1 cellular context compared by ENCODE assay signal in the genomic region with DNA sequence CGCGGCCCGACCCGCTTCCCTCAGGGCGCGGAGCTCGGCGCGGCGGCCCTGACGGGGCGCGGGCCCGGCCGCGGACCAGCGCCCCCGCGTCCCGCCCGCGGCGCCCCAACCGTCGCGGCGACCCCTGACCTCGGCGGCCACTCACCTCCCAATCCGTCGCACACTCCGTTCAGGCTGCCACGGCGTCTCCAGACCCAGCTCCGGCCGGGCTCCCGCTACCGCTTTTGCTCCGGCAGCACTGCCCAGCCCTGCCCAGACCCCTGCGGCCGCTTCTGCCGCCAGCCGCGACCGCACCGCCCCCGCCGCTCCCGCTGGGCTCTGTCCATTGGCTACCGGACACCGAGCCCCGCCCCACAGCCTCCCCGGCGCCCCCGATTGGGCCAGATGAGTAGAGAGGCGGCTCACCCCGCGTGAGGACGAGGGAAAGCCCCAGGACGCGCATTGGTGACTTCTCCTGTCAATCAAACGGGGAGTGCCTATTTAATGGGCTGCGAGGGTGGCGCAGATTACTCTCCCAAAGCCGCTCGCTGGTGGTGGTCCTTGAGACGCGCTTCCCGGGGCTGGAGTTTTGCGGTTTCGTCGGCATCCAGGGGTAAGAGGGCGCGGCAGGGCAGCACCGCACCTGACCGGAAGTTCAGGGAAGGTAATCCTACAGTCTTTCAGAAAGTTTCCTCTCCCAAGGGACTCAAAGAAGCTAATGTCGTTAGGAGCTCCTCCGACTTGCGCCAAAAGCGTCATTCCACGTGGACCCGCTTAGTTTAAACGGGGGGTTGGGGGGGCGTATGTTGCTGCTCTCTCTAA.
TF ChIP-seq lines count a peak whose summit lies in the region.

A gene with protein sequence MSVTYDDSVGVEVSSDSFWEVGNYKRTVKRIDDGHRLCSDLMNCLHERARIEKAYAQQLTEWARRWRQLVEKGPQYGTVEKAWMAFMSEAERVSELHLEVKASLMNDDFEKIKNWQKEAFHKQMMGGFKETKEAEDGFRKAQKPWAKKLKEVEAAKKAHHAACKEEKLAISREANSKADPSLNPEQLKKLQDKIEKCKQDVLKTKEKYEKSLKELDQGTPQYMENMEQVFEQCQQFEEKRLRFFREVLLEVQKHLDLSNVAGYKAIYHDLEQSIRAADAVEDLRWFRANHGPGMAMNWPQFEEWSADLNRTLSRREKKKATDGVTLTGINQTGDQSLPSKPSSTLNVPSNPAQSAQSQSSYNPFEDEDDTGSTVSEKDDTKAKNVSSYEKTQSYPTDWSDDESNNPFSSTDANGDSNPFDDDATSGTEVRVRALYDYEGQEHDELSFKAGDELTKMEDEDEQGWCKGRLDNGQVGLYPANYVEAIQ (minus strand): TSS at position 274 of the 801 bp plus-strand sequence. CDS start 103,069 bp downstream, outside the sequence.

TF ChIP-seq in GM12878, 131 proteins besides CTCF, POLR2A, EP300 and RAD21 (continued from another document and continues in another):
- TF ChIP-seq, protein P1, sequence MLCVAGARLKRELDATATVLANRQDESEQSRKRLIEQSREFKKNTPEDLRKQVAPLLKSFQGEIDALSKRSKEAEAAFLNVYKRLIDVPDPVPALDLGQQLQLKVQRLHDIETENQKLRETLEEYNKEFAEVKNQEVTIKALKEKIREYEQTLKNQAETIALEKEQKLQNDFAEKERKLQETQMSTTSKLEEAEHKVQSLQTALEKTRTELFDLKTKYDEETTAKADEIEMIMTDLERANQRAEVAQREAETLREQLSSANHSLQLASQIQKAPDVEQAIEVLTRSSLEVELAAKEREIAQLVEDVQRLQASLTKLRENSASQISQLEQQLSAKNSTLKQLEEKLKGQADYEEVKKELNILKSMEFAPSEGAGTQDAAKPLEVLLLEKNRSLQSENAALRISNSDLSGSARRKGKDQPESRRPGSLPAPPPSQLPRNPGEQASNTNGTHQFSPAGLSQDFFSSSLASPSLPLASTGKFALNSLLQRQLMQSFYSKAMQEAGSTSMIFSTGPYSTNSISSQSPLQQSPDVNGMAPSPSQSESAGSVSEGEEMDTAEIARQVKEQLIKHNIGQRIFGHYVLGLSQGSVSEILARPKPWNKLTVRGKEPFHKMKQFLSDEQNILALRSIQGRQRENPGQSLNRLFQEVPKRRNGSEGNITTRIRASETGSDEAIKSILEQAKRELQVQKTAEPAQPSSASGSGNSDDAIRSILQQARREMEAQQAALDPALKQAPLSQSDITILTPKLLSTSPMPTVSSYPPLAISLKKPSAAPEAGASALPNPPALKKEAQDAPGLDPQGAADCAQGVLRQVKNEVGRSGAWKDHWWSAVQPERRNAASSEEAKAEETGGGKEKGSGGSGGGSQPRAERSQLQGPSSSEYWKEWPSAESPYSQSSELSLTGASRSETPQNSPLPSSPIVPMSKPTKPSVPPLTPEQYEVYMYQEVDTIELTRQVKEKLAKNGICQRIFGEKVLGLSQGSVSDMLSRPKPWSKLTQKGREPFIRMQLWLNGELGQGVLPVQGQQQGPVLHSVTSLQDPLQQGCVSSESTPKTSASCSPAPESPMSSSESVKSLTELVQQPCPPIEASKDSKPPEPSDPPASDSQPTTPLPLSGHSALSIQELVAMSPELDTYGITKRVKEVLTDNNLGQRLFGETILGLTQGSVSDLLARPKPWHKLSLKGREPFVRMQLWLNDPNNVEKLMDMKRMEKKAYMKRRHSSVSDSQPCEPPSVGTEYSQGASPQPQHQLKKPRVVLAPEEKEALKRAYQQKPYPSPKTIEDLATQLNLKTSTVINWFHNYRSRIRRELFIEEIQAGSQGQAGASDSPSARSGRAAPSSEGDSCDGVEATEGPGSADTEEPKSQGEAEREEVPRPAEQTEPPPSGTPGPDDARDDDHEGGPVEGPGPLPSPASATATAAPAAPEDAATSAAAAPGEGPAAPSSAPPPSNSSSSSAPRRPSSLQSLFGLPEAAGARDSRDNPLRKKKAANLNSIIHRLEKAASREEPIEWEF (IDR thresholded peaks at IDR 0.05; ENCODE audit: insufficient replicate concordance, low read depth, low read length), result no peak
- TF ChIP-seq, protein P2, sequence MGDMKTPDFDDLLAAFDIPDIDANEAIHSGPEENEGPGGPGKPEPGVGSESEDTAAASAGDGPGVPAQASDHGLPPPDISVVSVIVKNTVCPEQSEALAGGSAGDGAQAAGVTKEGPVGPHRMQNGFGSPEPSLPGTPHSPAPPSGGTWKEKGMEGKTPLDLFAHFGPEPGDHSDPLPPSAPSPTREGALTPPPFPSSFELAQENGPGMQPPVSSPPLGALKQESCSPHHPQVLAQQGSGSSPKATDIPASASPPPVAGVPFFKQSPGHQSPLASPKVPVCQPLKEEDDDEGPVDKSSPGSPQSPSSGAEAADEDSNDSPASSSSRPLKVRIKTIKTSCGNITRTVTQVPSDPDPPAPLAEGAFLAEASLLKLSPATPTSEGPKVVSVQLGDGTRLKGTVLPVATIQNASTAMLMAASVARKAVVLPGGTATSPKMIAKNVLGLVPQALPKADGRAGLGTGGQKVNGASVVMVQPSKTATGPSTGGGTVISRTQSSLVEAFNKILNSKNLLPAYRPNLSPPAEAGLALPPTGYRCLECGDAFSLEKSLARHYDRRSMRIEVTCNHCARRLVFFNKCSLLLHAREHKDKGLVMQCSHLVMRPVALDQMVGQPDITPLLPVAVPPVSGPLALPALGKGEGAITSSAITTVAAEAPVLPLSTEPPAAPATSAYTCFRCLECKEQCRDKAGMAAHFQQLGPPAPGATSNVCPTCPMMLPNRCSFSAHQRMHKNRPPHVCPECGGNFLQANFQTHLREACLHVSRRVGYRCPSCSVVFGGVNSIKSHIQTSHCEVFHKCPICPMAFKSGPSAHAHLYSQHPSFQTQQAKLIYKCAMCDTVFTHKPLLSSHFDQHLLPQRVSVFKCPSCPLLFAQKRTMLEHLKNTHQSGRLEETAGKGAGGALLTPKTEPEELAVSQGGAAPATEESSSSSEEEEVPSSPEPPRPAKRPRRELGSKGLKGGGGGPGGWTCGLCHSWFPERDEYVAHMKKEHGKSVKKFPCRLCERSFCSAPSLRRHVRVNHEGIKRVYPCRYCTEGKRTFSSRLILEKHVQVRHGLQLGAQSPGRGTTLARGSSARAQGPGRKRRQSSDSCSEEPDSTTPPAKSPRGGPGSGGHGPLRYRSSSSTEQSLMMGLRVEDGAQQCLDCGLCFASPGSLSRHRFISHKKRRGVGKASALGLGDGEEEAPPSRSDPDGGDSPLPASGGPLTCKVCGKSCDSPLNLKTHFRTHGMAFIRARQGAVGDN (IDR thresholded peaks at IDR 0.05), result peak; percentile 43
- TF ChIP-seq, protein P3, sequence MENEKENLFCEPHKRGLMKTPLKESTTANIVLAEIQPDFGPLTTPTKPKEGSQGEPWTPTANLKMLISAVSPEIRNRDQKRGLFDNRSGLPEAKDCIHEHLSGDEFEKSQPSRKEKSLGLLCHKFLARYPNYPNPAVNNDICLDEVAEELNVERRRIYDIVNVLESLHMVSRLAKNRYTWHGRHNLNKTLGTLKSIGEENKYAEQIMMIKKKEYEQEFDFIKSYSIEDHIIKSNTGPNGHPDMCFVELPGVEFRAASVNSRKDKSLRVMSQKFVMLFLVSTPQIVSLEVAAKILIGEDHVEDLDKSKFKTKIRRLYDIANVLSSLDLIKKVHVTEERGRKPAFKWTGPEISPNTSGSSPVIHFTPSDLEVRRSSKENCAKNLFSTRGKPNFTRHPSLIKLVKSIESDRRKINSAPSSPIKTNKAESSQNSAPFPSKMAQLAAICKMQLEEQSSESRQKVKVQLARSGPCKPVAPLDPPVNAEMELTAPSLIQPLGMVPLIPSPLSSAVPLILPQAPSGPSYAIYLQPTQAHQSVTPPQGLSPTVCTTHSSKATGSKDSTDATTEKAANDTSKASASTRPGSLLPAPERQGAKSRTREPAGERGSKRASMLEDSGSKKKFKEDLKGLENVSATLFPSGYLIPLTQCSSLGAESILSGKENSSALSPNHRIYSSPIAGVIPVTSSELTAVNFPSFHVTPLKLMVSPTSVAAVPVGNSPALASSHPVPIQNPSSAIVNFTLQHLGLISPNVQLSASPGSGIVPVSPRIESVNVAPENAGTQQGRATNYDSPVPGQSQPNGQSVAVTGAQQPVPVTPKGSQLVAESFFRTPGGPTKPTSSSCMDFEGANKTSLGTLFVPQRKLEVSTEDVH (IDR thresholded peaks at IDR 0.05; ENCODE audit: low read depth, partially characterized antibody), result no peak
- TF ChIP-seq SIX5 (IDR thresholded peaks at IDR 0.05; ENCODE audit: low read depth, low read length, severe bottlenecking) (no peak), DPF2 (IDR thresholded peaks at IDR 0.05) (peak; percentile 94), TBL1XR1 (IDR thresholded peaks at IDR 0.05; ENCODE audit: low read depth, low read length) (no peak), TARDBP (IDR thresholded peaks at IDR 0.05; ENCODE audit: borderline replicate concordance) (no peak), SREBF1 (IDR thresholded peaks at IDR 0.05; ENCODE audit: low read length) (no peak), ASH2L (IDR thresholded peaks at IDR 0.05; ENCODE audit: borderline replicate concordance, low read depth) (no peak), ZNF274 (IDR thresholded peaks at IDR 0.05; ENCODE audit: insufficient read depth, insufficient read length) (no peak), ZNF24 (IDR thresholded peaks at IDR 0.05) (no peak), SMARCA5 (IDR thresholded peaks at IDR 0.05) (peak; percentile 70), CBX3 (IDR thresholded peaks at IDR 0.05; ENCODE audit: borderline replicate concordance, low read depth) (no peak), NBN (IDR thresholded peaks at IDR 0.05) (peak; percentile 69; the same call in 1 of the 2 replicates), POLR2AphosphoS2 (IDR thresholded peaks at IDR 0.05; ENCODE audit: low read depth, low read length) (peak; percentile 89), EZH2 (IDR thresholded peaks at IDR 0.05; ENCODE audit: borderline replicate concordance, control insufficient read depth, low read depth, low read length) (no peak), EED (IDR thresholded peaks at IDR 0.05; ENCODE audit: low read depth) (peak; percentile 58; the same call in 1 of the 2 replicates), MYB (IDR thresholded peaks at IDR 0.05; ENCODE audit: borderline replicate concordance, low read depth, low read length) (no peak), YBX1 (IDR thresholded peaks at IDR 0.05) (no peak), SP1 (IDR thresholded peaks at IDR 0.05; ENCODE audit: low read depth, low read length) (peak; percentile 96), NFYA (IDR thresholded peaks at IDR 0.05; ENCODE audit: borderline replicate concordance, low read depth, low read length) (peak; percentile 15; the same call in 1 of the 2 replicates), RELA (IDR thresholded peaks at IDR 0.05; ENCODE audit: borderline replicate concordance, partially characterized antibody) (no peak), HCFC1 (IDR thresholded peaks at IDR 0.05; ENCODE audit: low read length) (0 out of 2 replicates have a peak, but pooled peaks have one; percentile 33), MTA3 (IDR thresholded peaks at IDR 0.05; ENCODE audit: borderline replicate concordance, low read length) (no peak), PAX8 (IDR thresholded peaks at IDR 0.05) (no peak), FOXM1 (IDR thresholded peaks at IDR 0.05; ENCODE audit: low read depth, low read length) (no peak), SRF (IDR thresholded peaks at IDR 0.05; ENCODE audit: low read depth in 2 of 2, low read length in 2 of 2) (no peak), IKZF1 (conservative IDR thresholded peaks at IDR 0.05) (peak; percentile 55), NFIC (IDR thresholded peaks at IDR 0.05; ENCODE audit: low read depth, low read length) (no peak), LARP7 (IDR thresholded peaks at IDR 0.05) (peak; percentile 30; the same call in 1 of the 2 replicates), MEF2B (IDR thresholded peaks at IDR 0.05; ENCODE audit: partially characterized antibody, poor library complexity, severe bottlenecking) (peak; percentile 91), POLR2AphosphoS5 (IDR thresholded peaks at IDR 0.05; ENCODE audit: low read length) (peak; percentile 99), SPI1 (IDR thresholded peaks at IDR 0.05; ENCODE audit: borderline replicate concordance, insufficient read depth, low read depth, low read length) (no peak), RAD51 (IDR thresholded peaks at IDR 0.05) (0 out of 2 replicates have a peak, but pooled peaks have one; percentile 27), MTA2 (IDR thresholded peaks at IDR 0.05; ENCODE audit: low read depth) (no peak), NR2F1 (conservative IDR thresholded peaks at IDR 0.05) (peak; percentile 93), RBBP5 (conservative IDR thresholded peaks at IDR 0.05) (no peak), EGR1 (IDR thresholded peaks at IDR 0.05; ENCODE audit: borderline replicate concordance in 1 of 2, low read depth in 2 of 2, low read length in 2 of 2) (peak in 1 of 2 experiments; percentile 92; a peak in 2 of 3 replicates), SUPT20H (IDR thresholded peaks at IDR 0.05; ENCODE audit: borderline replicate concordance, control insufficient read depth, low read depth, low read length) (no peak), ZSCAN29 (IDR thresholded peaks at IDR 0.05) (no peak), RUNX3 (IDR thresholded peaks at IDR 0.05; ENCODE audit: low read length) (peak; percentile 88)
- TF ChIP-seq, protein P4, sequence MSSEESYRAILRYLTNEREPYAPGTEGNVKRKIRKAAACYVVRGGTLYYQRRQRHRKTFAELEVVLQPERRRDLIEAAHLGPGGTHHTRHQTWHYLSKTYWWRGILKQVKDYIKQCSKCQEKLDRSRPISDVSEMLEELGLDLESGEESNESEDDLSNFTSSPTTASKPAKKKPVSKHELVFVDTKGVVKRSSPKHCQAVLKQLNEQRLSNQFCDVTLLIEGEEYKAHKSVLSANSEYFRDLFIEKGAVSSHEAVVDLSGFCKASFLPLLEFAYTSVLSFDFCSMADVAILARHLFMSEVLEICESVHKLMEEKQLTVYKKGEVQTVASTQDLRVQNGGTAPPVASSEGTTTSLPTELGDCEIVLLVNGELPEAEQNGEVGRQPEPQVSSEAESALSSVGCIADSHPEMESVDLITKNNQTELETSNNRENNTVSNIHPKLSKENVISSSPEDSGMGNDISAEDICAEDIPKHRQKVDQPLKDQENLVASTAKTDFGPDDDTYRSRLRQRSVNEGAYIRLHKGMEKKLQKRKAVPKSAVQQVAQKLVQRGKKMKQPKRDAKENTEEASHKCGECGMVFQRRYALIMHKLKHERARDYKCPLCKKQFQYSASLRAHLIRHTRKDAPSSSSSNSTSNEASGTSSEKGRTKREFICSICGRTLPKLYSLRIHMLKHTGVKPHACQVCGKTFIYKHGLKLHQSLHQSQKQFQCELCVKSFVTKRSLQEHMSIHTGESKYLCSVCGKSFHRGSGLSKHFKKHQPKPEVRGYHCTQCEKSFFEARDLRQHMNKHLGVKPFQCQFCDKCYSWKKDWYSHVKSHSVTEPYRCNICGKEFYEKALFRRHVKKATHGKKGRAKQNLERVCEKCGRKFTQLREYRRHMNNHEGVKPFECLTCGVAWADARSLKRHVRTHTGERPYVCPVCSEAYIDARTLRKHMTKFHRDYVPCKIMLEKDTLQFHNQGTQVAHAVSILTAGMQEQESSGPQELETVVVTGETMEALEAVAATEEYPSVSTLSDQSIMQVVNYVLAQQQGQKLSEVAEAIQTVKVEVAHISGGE (CRISPR knock-in tag; IDR thresholded peaks at IDR 0.05), result no peak
- TF ChIP-seq, protein P5, sequence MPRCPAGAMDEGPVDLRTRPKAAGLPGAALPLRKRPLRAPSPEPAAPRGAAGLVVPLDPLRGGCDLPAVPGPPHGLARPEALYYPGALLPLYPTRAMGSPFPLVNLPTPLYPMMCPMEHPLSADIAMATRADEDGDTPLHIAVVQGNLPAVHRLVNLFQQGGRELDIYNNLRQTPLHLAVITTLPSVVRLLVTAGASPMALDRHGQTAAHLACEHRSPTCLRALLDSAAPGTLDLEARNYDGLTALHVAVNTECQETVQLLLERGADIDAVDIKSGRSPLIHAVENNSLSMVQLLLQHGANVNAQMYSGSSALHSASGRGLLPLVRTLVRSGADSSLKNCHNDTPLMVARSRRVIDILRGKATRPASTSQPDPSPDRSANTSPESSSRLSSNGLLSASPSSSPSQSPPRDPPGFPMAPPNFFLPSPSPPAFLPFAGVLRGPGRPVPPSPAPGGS (IDR thresholded peaks at IDR 0.05; ENCODE audit: borderline replicate concordance, insufficient read depth, low read depth, low read length, poor library complexity, severe bottlenecking), result no peak
